Comparison of ENCODE assay signal across 8 cellular contexts in genomic region chr11:73597956-73598718, GRCh38. TPM values are rescaled to one million over a fixed set of nuclear protein-coding genes. Genes with fewer than 3 reads are reported as not detected.
DNase-seq lines count a peak whose midpoint lies in the region; ATAC-seq, FAIRE-seq and TF ChIP-seq lines count a peak whose summit lies in the region.

Gene FAM168A (minus strand): TSS chr11:73598112. CDS start chr11:73468474, 129,638 bp downstream.

- H2AFZ ChIP-seq in H1 (ENCODE audit: low read length), result peak within 1 kb of the TSS; percentile 98

- peak within 1 kb of the TSS; percentile 66 for H3K56ac ChIP-seq in H1 (replicated peaks; ENCODE audit: insufficient read length, low read depth, low read length)

- no peak; a peak in 1 of 3 replicates for TF ChIP-seq EP300 in H1 (IDR thresholded peaks at IDR 0.05; ENCODE audit: borderline replicate concordance in 1 of 2, low read depth in 2 of 2, low read length in 2 of 2)

- peak within 1 kb of the TSS; percentile 80 to 95 (median 90) for H3K4me3 ChIP-seq in H1 (ENCODE audit: extremely low read depth in 1 of 4, insufficient read depth in 2 of 4, low read depth in 3 of 4, low read length in 4 of 4)

- no peaks in the 10 kb centered on the region for H3K36me3 Mint-ChIP-seq in memory B cell

- H3K4me3 Mint-ChIP-seq in memory B cell, result peak within 1 kb of the TSS; percentile 94

- H3K27ac Mint-ChIP-seq in memory B cell, result peak within 1 kb of the TSS; percentile 84

- peaks cover 3 to 10% (median 7%) of the 10 kb centered on the region in 4 experiments; a peak in 6 of 7 replicates for H3K4me1 ChIP-seq in H1 (replicated peaks in 1 of 4; ENCODE audit: control insufficient read depth in 3 of 4, insufficient read depth in 4 of 4, low read length in 3 of 4)

- in situ Hi-C loops in Caki2 (cut with HindIII; ENCODE audit: low pct_unique_long_range_greater_than_20kb, low sequenced_read_pairs), result no loop called here

- CTCF ChIA-PET in H1 (lab: Charles Lee; ENCODE audit: partially characterized antibody), result interaction anchor here (0.6 to 4.2 kb wide), 10 partner anchors 13 to 321 kb away, joined by 3 to 19 read pairs (median 3); no protein-coding TSS in a partner anchor

- FAIRE-seq in H1 (lab: Jason Lieb, UNC), result peak; percentile 52

- peak within 1 kb of the TSS; percentile 78; the same call in 1 of the 2 replicates for H4K8ac ChIP-seq in H1 (ENCODE audit: extremely low read depth, insufficient read depth, low read length)

- H2BK120ac ChIP-seq in H1 (replicated peaks; ENCODE audit: low read depth, low read length), result no peak within 1 kb of the TSS

- DNase-seq in Caki2 (ENCODE audit: low read depth) (peak; percentile 96), HUDEP-2 (lab: John Stamatoyannopoulos, UW; ENCODE audit: unreplicated experiment in 76 of 76) (peak in 75 of 76 experiments; percentile 37 to 94 (median 87)), NOMO-1 treated with dmso at 0.1 percent for 144 hours (lab: John Stamatoyannopoulos, UW; ENCODE audit: unreplicated experiment) (peak; percentile 94), H1 (ENCODE audit: low read depth in 1 of 2, low spot score in 2 of 2) (peak; percentile 89 to 91), memory B cell (ENCODE audit: low spot score in 2 of 2) (peak; percentile 80 to 82)
- peak; percentile 73 to 87 (median 80) for DNase-seq in activated CD8-positive, alpha-beta memory T cell treated with anti-CD3 and anti-CD28 coated beads for 48 hours (ENCODE audit: low read depth in 2 of 3, low spot score in 2 of 3)
- DNase-seq in stimulated activated CD8-positive, alpha-beta memory T cell treated with anti-CD3 and anti-CD28 coated beads, Interleukin-12 subunit alpha, Interleukin-12 subunit beta, amount 100 ng/mL, for 24 hours (ENCODE audit: extremely low read depth), result peak; percentile 88

- TF ChIP-seq CTCF in H1 (IDR thresholded peaks at IDR 0.05; ENCODE audit: control extremely low read depth in 1 of 3, insufficient read depth in 1 of 3, low read depth in 1 of 3, low read length in 3 of 3), result peak in 1 of 3 experiments; percentile 15; a peak in 1 of 4 replicates

- H2AK5ac ChIP-seq in H1 (ENCODE audit: low read depth, low read length), result no peak within 1 kb of the TSS

- TF ChIP-seq POLR2A in H1 (IDR thresholded peaks at IDR 0.05; ENCODE audit: control extremely low read depth in 1 of 2, low read depth in 2 of 2, low read length in 2 of 2), result peak in 1 of 2 experiments; percentile 79; a peak in 2 of 3 replicates

- WGBS in H1 (ENCODE audit: extremely low coverage in 1 of 2, insufficient coverage in 1 of 2, insufficient read length in 1 of 2, insufficient replicate concordance in 2 of 2, low coverage in 1 of 2, low lambda C conversion rate in 2 of 2, missing lambda C conversion rate in 1 of 2), 2 experiments, result 2% methylated on average over 17 of the region's 64 CpGs; no CpG with 5 or more reads in 1 of the 2 experiments

- no peak within 1 kb of the TSS for H3K14ac ChIP-seq in H1 (ENCODE audit: insufficient read length)

- peak within 1 kb of the TSS; percentile 64; the same call in 1 of the 2 replicates for H3K18ac ChIP-seq in H1 (ENCODE audit: extremely low read depth, low read length)

- peak within 1 kb of the TSS; percentile 62 for H4K5ac ChIP-seq in H1 (ENCODE audit: insufficient read length, low read depth, low read length)

- peaks cover 10% of the 10 kb centered on the region; the same call in 1 of the 2 replicates for H3K23me2 ChIP-seq in H1 (ENCODE audit: low read depth, low read length)

- peaks cover 1% of the 10 kb centered on the region for H3K9me3 Mint-ChIP-seq in memory B cell

- no peaks in the 10 kb centered on the region for H3K9me3 ChIP-seq in H1 (ENCODE audit: insufficient read depth in 2 of 2, low read depth in 1 of 2, low read length in 1 of 2)

- H2BK12ac ChIP-seq in H1 (ENCODE audit: low read depth, low read length), result peak within 1 kb of the TSS; percentile 93; the same call in 1 of the 2 replicates

- H2BK20ac ChIP-seq in H1 (ENCODE audit: low read length), result no peak within 1 kb of the TSS

- peak within 1 kb of the TSS; percentile 83 to 95 for H3K4me2 ChIP-seq in H1 (ENCODE audit: insufficient read depth in 1 of 2, low read depth in 2 of 2, low read length in 2 of 2)

- POLR2A ChIA-PET in H1 (lab: Charles Lee; ENCODE audit: partially characterized antibody), result interaction anchor here (0.6 to 1.4 kb wide), 11 partner anchors 15 to 193 kb away, joined by 3 to 4 read pairs (median 3); partner anchors contain the start of gene RAB6A

- H3K36me3 ChIP-seq in H1 (ENCODE audit: control insufficient read depth in 2 of 4, insufficient read depth in 4 of 4, low read length in 3 of 4), result no peaks in the 10 kb centered on the region

- peaks cover 6% of the 10 kb centered on the region; the same call in 1 of the 2 replicates for H3K79me1 ChIP-seq in H1 (ENCODE audit: low read depth, low read length)

- TF ChIP-seq RAD21 in H1 (IDR thresholded peaks at IDR 0.05 in 1 of 2, conservative IDR thresholded peaks at IDR 0.05 in 1 of 2; ENCODE audit: low read depth in 2 of 2, low read length in 2 of 2), result peak in 1 of 2 experiments; percentile 25; a peak in 2 of 4 replicates

- H3K27me3 Mint-ChIP-seq in memory B cell, result no peaks in the 10 kb centered on the region

- H3K27me3 ChIP-seq in H1 (replicated peaks in 1 of 4; ENCODE audit: control insufficient read depth in 3 of 4, extremely low read depth in 1 of 4, insufficient read depth in 3 of 4, low read length in 3 of 4), result no peaks in the 10 kb centered on the region

- peaks cover 0 to 3% of the 10 kb centered on the region in 2 experiments for H4K20me1 ChIP-seq in H1 (replicated peaks in 1 of 2; ENCODE audit: control insufficient read depth in 1 of 2, insufficient read depth in 2 of 2, low read length in 2 of 2)

- peaks cover 18% of the 10 kb centered on the region for H3K4me1 Mint-ChIP-seq in memory B cell

- H3K4ac ChIP-seq in H1 (replicated peaks; ENCODE audit: insufficient read length, low read depth, low read length), result no peak within 1 kb of the TSS

- ATAC-seq in GM21367 (IDR thresholded peaks at IDR 0.05; ENCODE audit: unreplicated experiment) (peak; percentile 82), memory B cell (ENCODE audit: low read depth) (peak; percentile 92)

- H3K9ac ChIP-seq in H1 (replicated peaks in 1 of 4; ENCODE audit: extremely low read depth in 1 of 4, low read depth in 3 of 4, low read length in 3 of 4), result peak within 1 kb of the TSS; percentile 57 to 73 (median 68)

- H2BK15ac ChIP-seq in H1 (ENCODE audit: low read length), result no peak within 1 kb of the TSS

- H3K79me2 ChIP-seq in H1 (ENCODE audit: control insufficient read depth in 1 of 2, insufficient read depth in 2 of 2, low read length in 2 of 2), result peaks cover 7 to 42% of the 10 kb centered on the region in 2 experiments

- H3K27ac ChIP-seq in H1 (ENCODE audit: low read depth, low read length), result peak within 1 kb of the TSS; percentile 78; the same call in 1 of the 2 replicates

- H3K23ac ChIP-seq in H1 (ENCODE audit: insufficient read length), result no peak within 1 kb of the TSS

- peak within 1 kb of the TSS; percentile 79 for H4K91ac ChIP-seq in H1 (replicated peaks; ENCODE audit: insufficient read length, low read length)

- peak within 1 kb of the TSS; percentile 86; the same call in 1 of the 2 replicates for H2BK5ac ChIP-seq in H1 (ENCODE audit: low read depth, low read length)

TF ChIP-seq in H1, 55 proteins besides CTCF, POLR2A, EP300 and RAD21 (continues in another document):
- TF ChIP-seq EZH2 (IDR thresholded peaks at IDR 0.05; ENCODE audit: low read depth, low read length, severe bottlenecking) (no peak), TAF1 (IDR thresholded peaks at IDR 0.05; ENCODE audit: low read depth, low read length) (peak; percentile 40; the same call in 1 of the 2 replicates), CBX8 (IDR thresholded peaks at IDR 0.05; ENCODE audit: borderline replicate concordance, low read depth, low read length) (no peak), SIRT6 (IDR thresholded peaks at IDR 0.05; ENCODE audit: low read length) (no peak), KDM1A (IDR thresholded peaks at IDR 0.05; ENCODE audit: borderline replicate concordance, low read length) (peak; percentile 55; the same call in 1 of the 2 replicates), RBBP5 (IDR thresholded peaks at IDR 0.05; ENCODE audit: borderline replicate concordance, low read depth, low read length) (peak; percentile 97), SIN3A (conservative IDR thresholded peaks at IDR 0.05 in 1 of 2, IDR thresholded peaks at IDR 0.05 in 1 of 2; ENCODE audit: low read depth in 1 of 2, low read length in 2 of 2) (peak; percentile 70 to 75; a peak in 2 of 4 replicates), SIX5 (IDR thresholded peaks at IDR 0.05; ENCODE audit: low read depth, low read length) (peak; percentile 96), CHD2 (IDR thresholded peaks at IDR 0.05; ENCODE audit: low read length) (peak; percentile 42; the same call in 1 of the 2 replicates), BRCA1 (IDR thresholded peaks at IDR 0.05; ENCODE audit: low read depth, low read length) (no peak), PHF8 (conservative IDR thresholded peaks at IDR 0.05; ENCODE audit: low read depth, low read length) (peak; percentile 70), BACH1 (IDR thresholded peaks at IDR 0.05; ENCODE audit: low read length) (no peak), TAF7 (optimal IDR thresholded peaks at IDR 0.05; ENCODE audit: borderline replicate concordance, low read depth, low read length) (peak; percentile 45), CREB1 (IDR thresholded peaks at IDR 0.05) (peak; percentile 71), CTBP2 (IDR thresholded peaks at IDR 0.05; ENCODE audit: borderline replicate concordance, insufficient read depth, insufficient read length, low read length) (peak; percentile 67), SP1 (IDR thresholded peaks at IDR 0.05; ENCODE audit: low read depth, low read length) (peak; percentile 40; the same call in 1 of the 2 replicates), EGR1 (IDR thresholded peaks at IDR 0.05; ENCODE audit: borderline replicate concordance, low read depth, low read length) (peak; percentile 85), KDM4A (IDR thresholded peaks at IDR 0.05; ENCODE audit: low read depth, low read length, severe bottlenecking) (peak; percentile 72), ASH2L (IDR thresholded peaks at IDR 0.05; ENCODE audit: low read length) (peak; percentile 100)

RNA-seq across cellular contexts. Expression of gene FAM168A, which starts in this region (rescaled TPM):
- total RNA-seq in Caki2 (2014; rRNA removed; shearing (Covaris generic); ENCODE audit: low replicate concordance), result 6.5 and 9.2 TPM in 2 replicates
- 21.6 and 22.8 TPM in 2 replicates for total RNA-seq in H1 (2021; fragmentation: NEBNext Ultra II Directional; extraction: Animal tissue kit (Norgen Biotek cat#: 25700))
- polyA plus RNA-seq in H1 (2011; rRNA removed), result 17.1 and 24.0 TPM in 2 replicates
- polyA plus RNA-seq in H1 (2011; cell fraction: cytosol; rRNA removed), result 11.8 TPM
- polyA plus RNA-seq in H1 (2011; cell fraction: nucleus; rRNA removed), result 41.5 TPM
- polyA plus RNA-seq in H1 (2012, experiment 1 of 2), result 11.4 to 15.5 TPM (median 14.4 TPM) in 4 replicates
- polyA plus RNA-seq in H1 (2012, experiment 2 of 2), result 7.8 TPM
- 11.9 TPM for polyA plus RNA-seq in H1 (2013, experiment 1 of 2)
- 10.7 TPM for polyA plus RNA-seq in H1 (2013, experiment 2 of 2)
- polyA minus RNA-seq in H1 (2011; rRNA and poly(A)+ RNA removed), result 25.2 and 28.5 TPM in 2 replicates
- 15.5 TPM for polyA minus RNA-seq in H1 (2011; cell fraction: cytosol; rRNA and poly(A)+ RNA removed)
- polyA minus RNA-seq in H1 (2011; cell fraction: nucleus; rRNA and poly(A)+ RNA removed), result 23.6 TPM

Comparison
In these comparisons a context has a peak if more than half of its experiments do, and no peak if none do; other contexts are left out.
1. Peak in every context shown above with its lines: DNase-seq, ATAC-seq, H3K4me3 ChIP-seq and H3K27ac ChIP-seq.